Comparison of ENCODE assay signal across 1 cellular context in genomic region chr7:142828101-142828500, GRCh38.
TF ChIP-seq lines count a peak whose summit lies in the region.

No MANE protein-coding gene starts in this region.

TF ChIP-seq in K562, 482 proteins besides CTCF, POLR2A, EP300 and RAD21:
- 0 out of 2 replicates have a peak, but pooled peaks have one; percentile 7 for TF ChIP-seq FOSL1 (tag; conservative IDR thresholded peaks at IDR 0.05)
- no peak for TF ChIP-seq NFIX (CRISPR knock-in tag; IDR thresholded peaks at IDR 0.05; ENCODE audit: low read depth)
- TF ChIP-seq POLR3G (IDR thresholded peaks at IDR 0.05; ENCODE audit: extremely low read depth, insufficient read length, insufficient replicate concordance) = no peak
- no peak for TF ChIP-seq ZBED1 (IDR thresholded peaks at IDR 0.05)
